ENCODE assay signal across 1 cellular context in genomic region chr14:23939607-23940326, GRCh38.
TF ChIP-seq lines count a peak whose summit lies in the region.

No MANE protein-coding gene starts in this region.

TF ChIP-seq in HepG2, 621 proteins besides CTCF, POLR2A, EP300 and RAD21 (continues in another document):
- TF ChIP-seq FOXA1 (IDR thresholded peaks at IDR 0.05) (no peak; the same call in 1 of the 2 replicates), FOXA1 (CRISPR knock-in tag; IDR thresholded peaks at IDR 0.05) (peak; percentile 36; the same call in 1 of the 2 replicates), POLR2AphosphoS5 (IDR thresholded peaks at IDR 0.05; ENCODE audit: low read depth, low read length) (0 out of 2 replicates have a peak, but pooled peaks have one; percentile 12), ZFX (CRISPR knock-in tag; IDR thresholded peaks at IDR 0.05; ENCODE audit: low read depth) (peak; percentile 42), PHF20 (CRISPR knock-in tag; IDR thresholded peaks at IDR 0.05) (no peak), TBX2 (CRISPR knock-in tag; IDR thresholded peaks at IDR 0.05; ENCODE audit: borderline replicate concordance) (no peak), THAP11 (CRISPR knock-in tag; IDR thresholded peaks at IDR 0.05) (peak; percentile 33; the same call in 1 of the 2 replicates), SAFB2 (CRISPR knock-in tag; IDR thresholded peaks at IDR 0.05; ENCODE audit: borderline replicate concordance, low read depth) (no peak), ZNF12 (CRISPR knock-in tag; IDR thresholded peaks at IDR 0.05) (peak; percentile 75), ZNF350 (CRISPR knock-in tag; IDR thresholded peaks at IDR 0.05; ENCODE audit: borderline replicate concordance, low read depth) (no peak), NFIC (IDR thresholded peaks at IDR 0.05; ENCODE audit: low read length) (peak; percentile 59; the same call in 1 of the 2 replicates), ZNF691 (CRISPR knock-in tag; IDR thresholded peaks at IDR 0.05; ENCODE audit: borderline replicate concordance, low read depth) (0 out of 2 replicates have a peak, but pooled peaks have one; percentile 47), ATF1 (CRISPR knock-in tag; IDR thresholded peaks at IDR 0.05) (0 out of 2 replicates have a peak, but pooled peaks have one; percentile 41), RAD51 (IDR thresholded peaks at IDR 0.05; ENCODE audit: borderline replicate concordance) (peak; percentile 23; the same call in 1 of the 2 replicates), HOXA3 (CRISPR knock-in tag; IDR thresholded peaks at IDR 0.05) (peak; percentile 71), PHF8 (CRISPR knock-in tag; IDR thresholded peaks at IDR 0.05) (peak; percentile 26; the same call in 1 of the 2 replicates), NR2F1 (CRISPR knock-in tag; IDR thresholded peaks at IDR 0.05) (peak in 1 of 2 experiments; percentile 50; a peak in 1 of 4 replicates), RXRB (CRISPR knock-in tag; IDR thresholded peaks at IDR 0.05; ENCODE audit: borderline replicate concordance) (peak; percentile 58), TAF1 (CRISPR knock-in tag; IDR thresholded peaks at IDR 0.05) (no peak), FOXK2 (IDR thresholded peaks at IDR 0.05) (0 out of 2 replicates have a peak, but pooled peaks have one; percentile 10), ZNF331 (CRISPR knock-in tag; IDR thresholded peaks at IDR 0.05) (peak; percentile 76), IKZF5 (CRISPR knock-in tag; IDR thresholded peaks at IDR 0.05) (no peak), ATF5 (CRISPR knock-in tag; IDR thresholded peaks at IDR 0.05; ENCODE audit: low read depth) (0 out of 2 replicates have a peak, but pooled peaks have one; percentile 38), ARID5B (CRISPR knock-in tag; IDR thresholded peaks at IDR 0.05) (peak; percentile 75), ZNF414 (CRISPR knock-in tag; IDR thresholded peaks at IDR 0.05) (peak; percentile 66; the same call in 1 of the 2 replicates), ZNF468 (CRISPR knock-in tag; IDR thresholded peaks at IDR 0.05) (no peak), ZMYM4 (CRISPR knock-in tag; IDR thresholded peaks at IDR 0.05) (peak; percentile 96), NR2F6 (IDR thresholded peaks at IDR 0.05) (peak; percentile 84), NR2F6 (CRISPR knock-in tag; IDR thresholded peaks at IDR 0.05) (peak; percentile 79), PAX8 (CRISPR knock-in tag; IDR thresholded peaks at IDR 0.05; ENCODE audit: borderline replicate concordance) (peak; percentile 76; the same call in 1 of the 2 replicates), POGK (CRISPR knock-in tag; conservative IDR thresholded peaks at IDR 0.05) (no peak), ZNF510 (CRISPR knock-in tag; IDR thresholded peaks at IDR 0.05; ENCODE audit: low read depth) (peak; percentile 64; the same call in 1 of the 2 replicates), ZNF160 (CRISPR knock-in tag; IDR thresholded peaks at IDR 0.05) (no peak), TEAD3 (CRISPR knock-in tag; optimal IDR thresholded peaks at IDR 0.05; ENCODE audit: borderline replicate concordance) (peak; percentile 65), AGO1 (IDR thresholded peaks at IDR 0.05; ENCODE audit: low read depth, low read length, poor library complexity, severe bottlenecking) (no peak), ZFAT (CRISPR knock-in tag; conservative IDR thresholded peaks at IDR 0.05) (no peak), THRA (CRISPR knock-in tag; IDR thresholded peaks at IDR 0.05; ENCODE audit: borderline replicate concordance) (peak; percentile 84; the same call in 1 of the 2 replicates), RXRA (CRISPR knock-in tag; IDR thresholded peaks at IDR 0.05) (peak; percentile 69; the same call in 1 of the 2 replicates), SP1 (IDR thresholded peaks at IDR 0.05) (no peak), SP1 (CRISPR knock-in tag; IDR thresholded peaks at IDR 0.05) (0 out of 2 replicates have a peak, but pooled peaks have one; percentile 42)
- TF ChIP-seq, protein P1, sequence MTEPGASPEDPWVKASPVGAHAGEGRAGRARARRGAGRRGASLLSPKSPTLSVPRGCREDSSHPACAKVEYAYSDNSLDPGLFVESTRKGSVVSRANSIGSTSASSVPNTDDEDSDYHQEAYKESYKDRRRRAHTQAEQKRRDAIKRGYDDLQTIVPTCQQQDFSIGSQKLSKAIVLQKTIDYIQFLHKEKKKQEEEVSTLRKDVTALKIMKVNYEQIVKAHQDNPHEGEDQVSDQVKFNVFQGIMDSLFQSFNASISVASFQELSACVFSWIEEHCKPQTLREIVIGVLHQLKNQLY (CRISPR knock-in tag; IDR thresholded peaks at IDR 0.05) = 0 out of 2 replicates have a peak, but pooled peaks have one; percentile 24
- TF ChIP-seq, protein P2, sequence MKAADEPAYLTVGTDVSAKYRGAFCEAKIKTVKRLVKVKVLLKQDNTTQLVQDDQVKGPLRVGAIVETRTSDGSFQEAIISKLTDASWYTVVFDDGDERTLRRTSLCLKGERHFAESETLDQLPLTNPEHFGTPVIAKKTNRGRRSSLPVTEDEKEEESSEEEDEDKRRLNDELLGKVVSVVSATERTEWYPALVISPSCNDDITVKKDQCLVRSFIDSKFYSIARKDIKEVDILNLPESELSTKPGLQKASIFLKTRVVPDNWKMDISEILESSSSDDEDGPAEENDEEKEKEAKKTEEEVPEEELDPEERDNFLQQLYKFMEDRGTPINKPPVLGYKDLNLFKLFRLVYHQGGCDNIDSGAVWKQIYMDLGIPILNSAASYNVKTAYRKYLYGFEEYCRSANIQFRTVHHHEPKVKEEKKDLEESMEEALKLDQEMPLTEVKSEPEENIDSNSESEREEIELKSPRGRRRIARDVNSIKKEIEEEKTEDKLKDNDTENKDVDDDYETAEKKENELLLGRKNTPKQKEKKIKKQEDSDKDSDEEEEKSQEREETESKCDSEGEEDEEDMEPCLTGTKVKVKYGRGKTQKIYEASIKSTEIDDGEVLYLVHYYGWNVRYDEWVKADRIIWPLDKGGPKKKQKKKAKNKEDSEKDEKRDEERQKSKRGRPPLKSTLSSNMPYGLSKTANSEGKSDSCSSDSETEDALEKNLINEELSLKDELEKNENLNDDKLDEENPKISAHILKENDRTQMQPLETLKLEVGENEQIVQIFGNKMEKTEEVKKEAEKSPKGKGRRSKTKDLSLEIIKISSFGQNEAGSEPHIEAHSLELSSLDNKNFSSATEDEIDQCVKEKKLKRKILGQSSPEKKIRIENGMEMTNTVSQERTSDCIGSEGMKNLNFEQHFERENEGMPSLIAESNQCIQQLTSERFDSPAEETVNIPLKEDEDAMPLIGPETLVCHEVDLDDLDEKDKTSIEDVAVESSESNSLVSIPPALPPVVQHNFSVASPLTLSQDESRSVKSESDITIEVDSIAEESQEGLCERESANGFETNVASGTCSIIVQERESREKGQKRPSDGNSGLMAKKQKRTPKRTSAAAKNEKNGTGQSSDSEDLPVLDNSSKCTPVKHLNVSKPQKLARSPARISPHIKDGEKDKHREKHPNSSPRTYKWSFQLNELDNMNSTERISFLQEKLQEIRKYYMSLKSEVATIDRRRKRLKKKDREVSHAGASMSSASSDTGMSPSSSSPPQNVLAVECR (CRISPR knock-in tag; IDR thresholded peaks at IDR 0.05; ENCODE audit: borderline replicate concordance) = 0 out of 2 replicates have a peak, but pooled peaks have one; percentile 18
- TF ChIP-seq, protein P3, sequence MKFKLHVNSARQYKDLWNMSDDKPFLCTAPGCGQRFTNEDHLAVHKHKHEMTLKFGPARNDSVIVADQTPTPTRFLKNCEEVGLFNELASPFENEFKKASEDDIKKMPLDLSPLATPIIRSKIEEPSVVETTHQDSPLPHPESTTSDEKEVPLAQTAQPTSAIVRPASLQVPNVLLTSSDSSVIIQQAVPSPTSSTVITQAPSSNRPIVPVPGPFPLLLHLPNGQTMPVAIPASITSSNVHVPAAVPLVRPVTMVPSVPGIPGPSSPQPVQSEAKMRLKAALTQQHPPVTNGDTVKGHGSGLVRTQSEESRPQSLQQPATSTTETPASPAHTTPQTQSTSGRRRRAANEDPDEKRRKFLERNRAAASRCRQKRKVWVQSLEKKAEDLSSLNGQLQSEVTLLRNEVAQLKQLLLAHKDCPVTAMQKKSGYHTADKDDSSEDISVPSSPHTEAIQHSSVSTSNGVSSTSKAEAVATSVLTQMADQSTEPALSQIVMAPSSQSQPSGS (CRISPR knock-in tag; IDR thresholded peaks at IDR 0.05) = 0 out of 2 replicates have a peak, but pooled peaks have one; percentile 46
- TF ChIP-seq, protein P4, sequence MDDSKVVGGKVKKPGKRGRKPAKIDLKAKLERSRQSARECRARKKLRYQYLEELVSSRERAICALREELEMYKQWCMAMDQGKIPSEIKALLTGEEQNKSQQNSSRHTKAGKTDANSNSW (CRISPR knock-in tag; IDR thresholded peaks at IDR 0.05; ENCODE audit: borderline replicate concordance) = peak; percentile 68; the same call in 1 of the 2 replicates
